ENCODE assay signal across 1 cellular context in genomic region chr2:122697415-122697814, GRCh38.
TF ChIP-seq lines count a peak whose summit lies in the region.

No MANE protein-coding gene starts in this region.

TF ChIP-seq in liver, 16 proteins besides CTCF, POLR2A, EP300 and RAD21 (continued from another document):
- TF ChIP-seq ATF3 (IDR thresholded peaks at IDR 0.05): no peak
- no peak for TF ChIP-seq FOXA2 (IDR thresholded peaks at IDR 0.05)
- TF ChIP-seq REST (IDR thresholded peaks at IDR 0.05): no peak
- no peak for TF ChIP-seq HNF4G (IDR thresholded peaks at IDR 0.05)
- no peak for TF ChIP-seq MAX (IDR thresholded peaks at IDR 0.05)
- peak in 1 of 2 donors; percentile 24 for TF ChIP-seq JUND (IDR thresholded peaks at IDR 0.05)
- peak; percentile 77 to 97 for TF ChIP-seq HNF4A (conservative IDR thresholded peaks at IDR 0.05)
- TF ChIP-seq GABPA (IDR thresholded peaks at IDR 0.05 in 1 of 2, conservative IDR thresholded peaks at IDR 0.05 in 1 of 2): no peak
